Comparison of ENCODE assay signal across 8 cellular contexts in the genomic region with DNA sequence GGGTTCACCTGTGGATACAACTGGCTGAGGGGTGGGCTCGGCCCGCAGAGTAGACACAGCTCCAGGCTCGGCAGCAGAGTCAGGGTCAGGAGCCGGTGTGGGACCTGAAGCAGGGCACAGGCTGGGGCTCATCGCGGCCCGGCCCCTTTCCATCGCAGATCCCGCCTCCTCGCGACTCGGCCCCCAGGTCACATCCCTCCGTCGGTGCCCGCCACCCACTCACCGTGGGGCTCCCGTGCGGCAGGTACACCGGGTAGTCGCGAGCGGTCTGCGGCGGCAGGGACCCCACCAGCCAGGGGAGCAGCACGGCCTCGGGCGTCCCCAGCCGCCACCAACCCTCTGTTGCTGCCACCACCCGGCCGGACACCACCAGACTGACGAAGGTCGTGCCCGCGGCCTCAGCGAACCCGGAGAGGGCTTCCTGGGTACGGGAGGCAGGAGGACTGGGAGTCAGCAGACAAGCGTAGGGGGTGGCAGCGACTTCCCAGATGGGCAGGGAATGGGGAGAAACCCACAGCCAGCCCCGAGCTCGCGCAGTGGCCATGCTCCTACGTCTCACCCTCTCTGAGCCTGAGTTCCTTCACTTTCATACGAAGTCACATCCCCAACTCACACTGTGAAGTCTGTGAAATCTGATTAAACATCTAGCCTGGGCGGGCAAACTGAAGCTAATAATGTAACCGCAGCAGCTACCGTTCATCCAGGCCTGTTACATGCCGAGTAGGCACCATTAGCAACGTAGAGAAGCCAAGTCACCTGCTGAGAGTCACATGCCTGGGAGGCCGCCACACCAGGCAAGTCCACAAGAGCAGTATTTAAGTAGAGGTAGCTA. TPM values are rescaled to one million over a fixed set of nuclear protein-coding genes. Genes with fewer than 3 reads are reported as not detected.
DNase-seq lines count a peak whose midpoint lies in the region; ATAC-seq and TF ChIP-seq lines count a peak whose summit lies in the region.

No MANE protein-coding gene starts in this region.

- H3K4me3 ChIP-seq in BE2C (ENCODE audit: low read depth, low read length) (peak overlapping the region; percentile 62), KMS-11 (IDR thresholded peaks at IDR 0.05; ENCODE audit: insufficient read depth, low read depth, low read length) (no peak overlapping the region)

- H3K36me3 ChIP-seq in BE2C (0 out of 2 replicates have a peak, but pooled peaks cover 3% of the 10 kb centered on the region), KMS-11 (ENCODE audit: insufficient read depth) (no peaks in the 10 kb centered on the region)

- peak; percentile 21; the same call in 1 of the 2 replicates for TF ChIP-seq CTCF in BE2C (IDR thresholded peaks at IDR 0.05; ENCODE audit: low read depth, low read length)
- no peak for TF ChIP-seq CTCF in KMS-11 (conservative IDR thresholded peaks at IDR 0.05; ENCODE audit: low read depth, low read length)
- TF ChIP-seq CTCF in endothelial cell (IDR thresholded peaks at IDR 0.05; ENCODE audit: unreplicated experiment): no peak
- TF ChIP-seq CTCF in mesothelial cell of epicardium (IDR thresholded peaks at IDR 0.05; ENCODE audit: unreplicated experiment): no peak

- peak overlapping the region; percentile 81 for H3K4me2 ChIP-seq in KMS-11

- H3K9me3 Mint-ChIP-seq in endothelial cell (ENCODE audit: unreplicated experiment) (no peaks in the 10 kb centered on the region), mesothelial cell of epicardium (no peaks in the 10 kb centered on the region)
- H3K9me3 Mint-ChIP-seq in stimulated activated naive B cell treated with anti-CD40 and anti-IgM and Interleukin-4, amounts not matched to agents 10 μg/mL and 1 μg/mL and 100 μg/mL, for 72 hours: no peaks in the 10 kb centered on the region

- H4K20me1 ChIP-seq in KMS-11 (ENCODE audit: insufficient read depth): no peaks in the 10 kb centered on the region

- H3K9ac ChIP-seq in KMS-11: peak overlapping the region; percentile 51

- H3K79me2 ChIP-seq in KMS-11 (ENCODE audit: insufficient read depth, low read depth): no peaks in the 10 kb centered on the region

- no peaks in the 10 kb centered on the region for H3K27me3 ChIP-seq in BE2C
- no peaks in the 10 kb centered on the region for H3K27me3 ChIP-seq in KMS-11 (ENCODE audit: insufficient read depth, low read depth)

- peak; percentile 53 for DNase-seq in BE2C
- DNase-seq in activated CD4-positive, alpha-beta T cell treated with anti-CD3 and anti-CD28 coated beads, Interleukin-2, amount 50 U/mL, for 48 hours: peak; percentile 47 to 53
- DNase-seq in endothelial cell (ENCODE audit: low spot score): peak; percentile 45
- peak in 1 of 2 experiments; percentile 49 for DNase-seq in mesothelial cell of epicardium (ENCODE audit: low spot score in 2 of 2, unreplicated experiment in 2 of 2)
- DNase-seq in stimulated activated naive B cell treated with anti-CD40 and anti-IgM and Interleukin-4, amounts not matched to agents 10 μg/mL and 1 μg/mL and 100 μg/mL, for 72 hours: peak; percentile 38
- DNase-seq in SKM-1 (lab: John Stamatoyannopoulos, UW; ENCODE audit: unreplicated experiment): no peak

- peak; percentile 34 to 40 for ATAC-seq in stimulated activated naive B cell treated with anti-CD40 and anti-IgM and Interleukin-4, amounts not matched to agents 10 μg/mL and 1 μg/mL and 100 μg/mL, for 72 hours (replicated peaks)
- ATAC-seq in HG03108 (IDR thresholded peaks at IDR 0.05; ENCODE audit: unreplicated experiment): no peak

- H3K27me3 Mint-ChIP-seq in endothelial cell (ENCODE audit: unreplicated experiment): peaks cover 28% of the 10 kb centered on the region
- no peaks in the 10 kb centered on the region for H3K27me3 Mint-ChIP-seq in mesothelial cell of epicardium (ENCODE audit: low read depth)
- no peaks in the 10 kb centered on the region for H3K27me3 Mint-ChIP-seq in stimulated activated naive B cell treated with anti-CD40 and anti-IgM and Interleukin-4, amounts not matched to agents 10 μg/mL and 1 μg/mL and 100 μg/mL, for 72 hours

- peak overlapping the region; percentile 52 for H3K27ac ChIP-seq in KMS-11

- H3K4me1 Mint-ChIP-seq in endothelial cell (ENCODE audit: unreplicated experiment): peaks cover 26% of the 10 kb centered on the region
- H3K4me1 Mint-ChIP-seq in mesothelial cell of epicardium: peaks cover 24% of the 10 kb centered on the region
- H3K4me1 Mint-ChIP-seq in stimulated activated naive B cell treated with anti-CD40 and anti-IgM and Interleukin-4, amounts not matched to agents 10 μg/mL and 1 μg/mL and 100 μg/mL, for 72 hours: peaks cover 37 to 57% of the 10 kb centered on the region in 2 donors

- H3K36me3 Mint-ChIP-seq in endothelial cell (ENCODE audit: low read depth, unreplicated experiment): peaks cover 10% of the 10 kb centered on the region
- H3K36me3 Mint-ChIP-seq in mesothelial cell of epicardium: peaks cover 10% of the 10 kb centered on the region
- H3K36me3 Mint-ChIP-seq in stimulated activated naive B cell treated with anti-CD40 and anti-IgM and Interleukin-4, amounts not matched to agents 10 μg/mL and 1 μg/mL and 100 μg/mL, for 72 hours: peaks cover 14 to 18% of the 10 kb centered on the region in 2 donors

- H3K4me1 ChIP-seq in BE2C: peaks cover 8% of the 10 kb centered on the region
- H3K4me1 ChIP-seq in KMS-11 (ENCODE audit: low read depth, poor library complexity, severe bottlenecking): peaks cover 29% of the 10 kb centered on the region

- H3K27ac Mint-ChIP-seq in endothelial cell (ENCODE audit: unreplicated experiment) (peak overlapping the region; percentile 88), mesothelial cell of epicardium (peak overlapping the region; percentile 73)
- peak overlapping the region; percentile 88 for H3K27ac Mint-ChIP-seq in stimulated activated naive B cell treated with anti-CD40 and anti-IgM and Interleukin-4, amounts not matched to agents 10 μg/mL and 1 μg/mL and 100 μg/mL, for 72 hours

- H3K4me3 Mint-ChIP-seq in endothelial cell (ENCODE audit: unreplicated experiment) (peak overlapping the region; percentile 80), mesothelial cell of epicardium (peak overlapping the region; percentile 82)
- peak overlapping the region; percentile 91 to 93 for H3K4me3 Mint-ChIP-seq in stimulated activated naive B cell treated with anti-CD40 and anti-IgM and Interleukin-4, amounts not matched to agents 10 μg/mL and 1 μg/mL and 100 μg/mL, for 72 hours

- H2AFZ ChIP-seq in KMS-11 (ENCODE audit: low read depth): peak overlapping the region; percentile 72

- no peaks in the 10 kb centered on the region for H3K9me3 ChIP-seq in BE2C

RNA-seq across cellular contexts. Expression of a gene that starts 3.7 kb away (rescaled TPM):
- 14.6 TPM for polyA plus RNA-seq in BE2C (2012; ENCODE audit: insufficient read depth, insufficient read length, low read depth)
- total RNA-seq in endothelial cell (ENCODE audit: unreplicated experiment): 15.6 TPM
- 23.1 to 25.8 TPM (median 23.2 TPM) in 3 replicates for total RNA-seq in mesothelial cell of epicardium

RNA-seq across cellular contexts. Expression of a gene that starts 8.7 kb away (rescaled TPM):
- polyA plus RNA-seq in BE2C (2012; ENCODE audit: insufficient read depth, insufficient read length, low read depth): 38.0 TPM
- 117 TPM for total RNA-seq in endothelial cell (ENCODE audit: unreplicated experiment)
- 103 to 107 TPM (median 105 TPM) in 3 replicates for total RNA-seq in mesothelial cell of epicardium

RNA-seq across cellular contexts. Expression of a gene that starts 41.6 kb away (rescaled TPM):
- 252 TPM for polyA plus RNA-seq in BE2C (2012; ENCODE audit: insufficient read depth, insufficient read length, low read depth)
- total RNA-seq in endothelial cell (ENCODE audit: unreplicated experiment) (231 TPM), mesothelial cell of epicardium (415 to 431 TPM (median 422 TPM) in 3 replicates)

RNA-seq across cellular contexts. Expression of a gene that starts 42.6 kb away (rescaled TPM):
- 51.6 TPM for polyA plus RNA-seq in BE2C (2012; ENCODE audit: insufficient read depth, insufficient read length, low read depth)
- total RNA-seq in endothelial cell (ENCODE audit: unreplicated experiment) (191 TPM), mesothelial cell of epicardium (84.6 to 89.6 TPM (median 85.2 TPM) in 3 replicates)

RNA-seq across cellular contexts. Expression of a gene that starts 46.3 kb away (rescaled TPM):
- polyA plus RNA-seq in BE2C (2012; ENCODE audit: insufficient read depth, insufficient read length, low read depth): 0.56 TPM
- total RNA-seq in endothelial cell (ENCODE audit: unreplicated experiment) (not detected), mesothelial cell of epicardium (not detected in 3 replicates)
